ENCODE assay signal across 6 cellular contexts in genomic region chr17:75271955-75272847, GRCh38. TPM values are rescaled to one million over a fixed set of nuclear protein-coding genes. Genes with fewer than 3 reads are reported as not detected.
DNase-seq lines count a peak whose midpoint lies in the region; ATAC-seq, FAIRE-seq and TF ChIP-seq lines count a peak whose summit lies in the region.

No MANE protein-coding gene starts in this region.

- in situ Hi-C loops in GM18951 (cut with MboI; ENCODE audit: low sequenced_read_pairs, unreplicated experiment) = no loop called here

- H3K27me3 ChIP-seq in kidney epithelial cell (ENCODE audit: control insufficient read depth, insufficient read depth, low read length) = no peaks in the 10 kb centered on the region

- no peak for FAIRE-seq in D721Med (lab: Jason Lieb, UNC)

- H3K36me3 ChIP-seq in kidney epithelial cell (ENCODE audit: control insufficient read depth, insufficient read depth, low read length) = peaks cover 2% of the 10 kb centered on the region

- TF ChIP-seq CTCF in kidney epithelial cell (IDR thresholded peaks at IDR 0.05; ENCODE audit: insufficient read depth, low read length, poor library complexity, severe bottlenecking) = peak; percentile 1
- TF ChIP-seq CTCF in D721Med (IDR thresholded peaks at IDR 0.05; ENCODE audit: insufficient read depth, missing control alignments) = no peak

- TF ChIP-seq POLR2A in GM18951 (IDR thresholded peaks at IDR 0.05; ENCODE audit: extremely low read depth, insufficient read depth, insufficient read length) = peak; percentile 26

- H3K9me3 Mint-ChIP-seq in activated CD8-positive, alpha-beta memory T cell treated with anti-CD3 and anti-CD28 coated beads, Interleukin-2, amount 10 ng/mL, durations not matched to agents 7 days and 5 days (ENCODE audit: low read depth) = no peaks in the 10 kb centered on the region

- no peaks in the 10 kb centered on the region for H3K27me3 Mint-ChIP-seq in activated CD8-positive, alpha-beta memory T cell treated with anti-CD3 and anti-CD28 coated beads, Interleukin-2, amount 10 ng/mL, durations not matched to agents 7 days and 5 days

- H3K36me3 Mint-ChIP-seq in activated CD8-positive, alpha-beta memory T cell treated with anti-CD3 and anti-CD28 coated beads, Interleukin-2, amount 10 ng/mL, durations not matched to agents 7 days and 5 days = peaks cover 15% of the 10 kb centered on the region

- peak overlapping the region; percentile 86 for H3K27ac Mint-ChIP-seq in activated CD8-positive, alpha-beta memory T cell treated with anti-CD3 and anti-CD28 coated beads, Interleukin-2, amount 10 ng/mL, durations not matched to agents 7 days and 5 days

- H3K4me1 Mint-ChIP-seq in activated CD8-positive, alpha-beta memory T cell treated with anti-CD3 and anti-CD28 coated beads, Interleukin-2, amount 10 ng/mL, durations not matched to agents 7 days and 5 days = peaks cover 37% of the 10 kb centered on the region

- H3K4me3 Mint-ChIP-seq in activated CD8-positive, alpha-beta memory T cell treated with anti-CD3 and anti-CD28 coated beads, Interleukin-2, amount 10 ng/mL, durations not matched to agents 7 days and 5 days = peak overlapping the region; percentile 86

- peak; percentile 47 for DNase-seq in activated CD8-positive, alpha-beta memory T cell treated with anti-CD3 and anti-CD28 coated beads, Interleukin-2, amount 10 ng/mL, durations not matched to agents 7 days and 5 days
- DNase-seq in kidney epithelial cell (ENCODE audit: low read depth) = no peak
- DNase-seq in D721Med (ENCODE audit: insufficient read length, low spot score) = no peak
- DNase-seq in NCI-H2227 treated with DMSO at 0.1 percent for 48 hours (lab: John Stamatoyannopoulos, UW) = no peak

- H3K4me3 ChIP-seq in kidney epithelial cell (ENCODE audit: low read depth, low read length) = peak overlapping the region; percentile 91

- no peak for ATAC-seq in activated CD8-positive, alpha-beta memory T cell treated with anti-CD3 and anti-CD28 coated beads, Interleukin-2, amount 10 ng/mL, durations not matched to agents 7 days and 5 days
- no peak for ATAC-seq in HG02938 (IDR thresholded peaks at IDR 0.05; ENCODE audit: unreplicated experiment)

- CTCF ChIA-PET in activated CD8-positive, alpha-beta memory T cell treated with anti-CD3 and anti-CD28 coated beads, Interleukin-2, amount 10 ng/mL, durations not matched to agents 7 days and 5 days (lab: Charles Lee) = interaction anchor here (0.9 to 5.8 kb wide), 19 partner anchors 10 to 260 kb away, joined by 3 to 95 read pairs (median 12); partner anchors contain the start of genes GGA3, GRB2, MRPL58 and MRPS7

RNA-seq across cellular contexts. Expression of gene MIF4GD, which starts 1.2 kb away (rescaled TPM):
- total RNA-seq in activated CD8-positive, alpha-beta memory T cell treated with anti-CD3 and anti-CD28 coated beads, Interleukin-2, amount 10 ng/mL, durations not matched to agents 7 days and 5 days = 10 to 100 TPM; 56.9 to 58.5 TPM
- 26.7 and 36.1 TPM in 2 replicates for total RNA-seq in kidney epithelial cell

RNA-seq across cellular contexts. Expression of gene MRPS7, which starts 10.5 kb away (rescaled TPM):
- 10 to 100 TPM; 49.5 to 56.9 TPM for total RNA-seq in activated CD8-positive, alpha-beta memory T cell treated with anti-CD3 and anti-CD28 coated beads, Interleukin-2, amount 10 ng/mL, durations not matched to agents 7 days and 5 days
- total RNA-seq in kidney epithelial cell = 57.8 and 69.4 TPM in 2 replicates

RNA-seq across cellular contexts. Expression of gene GGA3, which starts 10.8 kb away (rescaled TPM):
- 10 to 100 TPM; 84.6 to 90.2 TPM for total RNA-seq in activated CD8-positive, alpha-beta memory T cell treated with anti-CD3 and anti-CD28 coated beads, Interleukin-2, amount 10 ng/mL, durations not matched to agents 7 days and 5 days
- total RNA-seq in kidney epithelial cell = 24.8 and 34.8 TPM in 2 replicates

RNA-seq across cellular contexts. Expression of gene SLC25A19, which starts 17.0 kb away (rescaled TPM):
- total RNA-seq in activated CD8-positive, alpha-beta memory T cell treated with anti-CD3 and anti-CD28 coated beads, Interleukin-2, amount 10 ng/mL, durations not matched to agents 7 days and 5 days = 10 to 100 TPM; 46.3 to 66.4 TPM
- total RNA-seq in kidney epithelial cell = 6.0 and 7.1 TPM in 2 replicates
